1 cellular context compared by ENCODE assay signal in the genomic region with DNA sequence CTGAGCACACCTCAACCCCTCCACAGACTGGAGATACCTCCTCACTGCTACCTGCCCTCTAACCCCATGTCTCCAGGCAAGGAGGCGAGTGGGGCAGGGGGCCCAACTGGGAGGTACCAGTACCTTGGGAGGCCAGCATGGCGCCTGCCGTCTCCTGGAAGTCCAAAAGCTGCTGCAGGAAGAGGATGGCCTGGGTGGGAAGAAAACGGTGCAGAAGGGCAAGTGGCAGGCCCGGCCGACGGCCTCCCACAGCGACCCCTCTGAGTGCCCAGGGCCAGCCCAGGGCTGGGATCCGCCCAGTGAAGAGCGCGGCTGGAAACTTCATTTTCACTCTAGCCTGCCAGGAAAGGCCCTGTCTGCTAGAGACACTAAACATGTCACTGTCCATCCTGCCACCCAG.
A peak's percentile ranks its signal among the peaks of the same experiment; 100 is the strongest.
TF ChIP-seq lines count a peak whose summit lies in the region.

No MANE protein-coding gene starts in this region.

TF ChIP-seq in HepG2, 621 proteins besides CTCF, POLR2A, EP300 and RAD21:
- TF ChIP-seq HMGXB3 (CRISPR knock-in tag; IDR thresholded peaks at IDR 0.05; ENCODE audit: borderline replicate concordance) (no peak), LBX2 (CRISPR knock-in tag; IDR thresholded peaks at IDR 0.05; ENCODE audit: borderline replicate concordance) (no peak), ZNF883 (CRISPR knock-in tag; IDR thresholded peaks at IDR 0.05; ENCODE audit: not compliant biosample characterization) (peak; percentile 32), GATA4 (IDR thresholded peaks at IDR 0.05; ENCODE audit: borderline replicate concordance, low read depth) (no peak), ZNF737 (CRISPR knock-in tag; IDR thresholded peaks at IDR 0.05; ENCODE audit: borderline replicate concordance) (no peak), RBFOX2 (IDR thresholded peaks at IDR 0.05; ENCODE audit: low read depth, low read length) (0 out of 2 replicates have a peak, but pooled peaks have one; percentile 24), BHLHE40 (IDR thresholded peaks at IDR 0.05; ENCODE audit: low read length) (no peak), RBM22 (optimal IDR thresholded peaks at IDR 0.05; ENCODE audit: low read length) (no peak)
- TF ChIP-seq, protein P1, sequence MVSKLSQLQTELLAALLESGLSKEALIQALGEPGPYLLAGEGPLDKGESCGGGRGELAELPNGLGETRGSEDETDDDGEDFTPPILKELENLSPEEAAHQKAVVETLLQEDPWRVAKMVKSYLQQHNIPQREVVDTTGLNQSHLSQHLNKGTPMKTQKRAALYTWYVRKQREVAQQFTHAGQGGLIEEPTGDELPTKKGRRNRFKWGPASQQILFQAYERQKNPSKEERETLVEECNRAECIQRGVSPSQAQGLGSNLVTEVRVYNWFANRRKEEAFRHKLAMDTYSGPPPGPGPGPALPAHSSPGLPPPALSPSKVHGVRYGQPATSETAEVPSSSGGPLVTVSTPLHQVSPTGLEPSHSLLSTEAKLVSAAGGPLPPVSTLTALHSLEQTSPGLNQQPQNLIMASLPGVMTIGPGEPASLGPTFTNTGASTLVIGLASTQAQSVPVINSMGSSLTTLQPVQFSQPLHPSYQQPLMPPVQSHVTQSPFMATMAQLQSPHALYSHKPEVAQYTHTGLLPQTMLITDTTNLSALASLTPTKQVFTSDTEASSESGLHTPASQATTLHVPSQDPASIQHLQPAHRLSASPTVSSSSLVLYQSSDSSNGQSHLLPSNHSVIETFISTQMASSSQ (IDR thresholded peaks at IDR 0.05; ENCODE audit: low read depth) = no peak
- TF ChIP-seq, protein P1 (CRISPR knock-in tag; IDR thresholded peaks at IDR 0.05; ENCODE audit: borderline replicate concordance) = no peak
